In the genomic region with DNA sequence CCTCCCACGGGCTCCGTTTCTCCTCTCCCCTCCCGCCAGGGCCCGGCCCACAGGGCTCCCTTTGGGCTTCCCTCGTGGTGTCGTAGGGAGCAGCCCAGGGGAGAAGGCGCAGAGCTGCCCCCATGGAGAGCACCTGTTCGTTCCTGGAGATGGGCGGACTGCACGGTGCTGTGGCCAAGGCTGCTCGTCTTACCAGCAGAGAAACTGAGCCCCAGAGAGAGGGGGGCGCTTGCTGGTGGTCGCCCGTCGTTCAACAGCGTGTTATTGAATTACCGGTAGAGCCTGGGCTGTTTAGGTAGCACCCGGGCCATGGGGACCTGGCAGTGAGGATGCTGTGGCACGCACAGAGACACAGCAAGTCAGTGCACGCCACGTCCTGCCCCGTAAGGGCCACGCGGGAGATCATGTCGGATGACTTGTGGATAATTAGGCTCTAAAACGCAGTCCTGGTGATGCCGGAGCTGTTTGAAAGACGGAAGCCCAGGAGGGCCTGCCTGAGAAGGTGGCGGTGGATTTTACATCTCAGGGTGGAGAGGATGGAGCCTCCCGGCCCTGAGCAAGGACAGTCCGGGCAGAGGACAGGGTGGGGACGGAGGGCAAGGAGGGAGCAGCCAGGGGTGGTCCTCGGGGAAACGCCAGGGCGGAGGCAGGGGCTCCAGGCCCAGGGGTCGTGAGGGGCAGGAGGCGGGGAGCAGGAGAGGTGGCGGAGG, we compare ENCODE assay signal across 1 cellular context.
TF ChIP-seq lines count a peak whose summit lies in the region.

No MANE protein-coding gene starts in this region.

TF ChIP-seq in H1, 55 proteins besides CTCF, POLR2A, EP300 and RAD21:
- TF ChIP-seq SRF (IDR thresholded peaks at IDR 0.05; ENCODE audit: low read depth, low read length): no peak
